17 cellular contexts compared by ENCODE assay signal in the genomic region with DNA sequence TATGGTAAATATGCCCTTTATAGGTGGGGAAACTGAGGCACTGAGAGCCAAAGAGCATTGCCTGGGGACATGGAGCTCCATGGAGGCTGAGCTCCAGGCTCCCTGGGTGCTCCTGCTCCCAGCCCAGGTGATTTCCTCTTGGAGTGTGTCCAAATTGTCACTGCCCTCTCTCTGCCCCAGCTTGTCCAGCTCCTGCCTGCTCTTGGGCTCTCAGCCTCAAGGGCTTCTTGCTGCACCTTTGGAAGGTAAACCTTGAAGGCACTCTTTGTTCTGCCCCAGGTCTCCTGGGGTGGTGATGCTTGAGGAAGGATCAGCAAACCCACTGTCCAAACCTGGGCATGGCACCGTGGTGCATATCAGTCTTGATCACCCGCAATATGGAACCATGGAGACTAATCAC.
A peak's percentile ranks its signal among the peaks of the same experiment; 100 is the strongest.
DNase-seq lines count a peak whose midpoint lies in the region; ATAC-seq and TF ChIP-seq lines count a peak whose summit lies in the region.
"Had no signal": no experiment of that assay in that cellular context is flagged by ENCODE, and none has a peak within 500 bp of the region (broad histone marks: within the 10 kb centered on the region; RNA-seq: fewer than 3 reads in every experiment).

No MANE protein-coding gene starts in this region.

- no peak for ATAC-seq in PC-3
- no peak for ATAC-seq in HG02884 (IDR thresholded peaks at IDR 0.05; ENCODE audit: unreplicated experiment)
- ATAC-seq: HCT116 had no signal

- H3K27me3 ChIP-seq in PC-3 (ENCODE audit: low read length) = peaks cover 57% of the 10 kb centered on the region
- no peaks in the 10 kb centered on the region for H3K27me3 ChIP-seq in endodermal cell (ENCODE audit: control insufficient read depth, insufficient read depth, low read length, poor library complexity, severe bottlenecking)

- H3K36me3 Mint-ChIP-seq in endodermal cell (ENCODE audit: low read depth) = no peaks in the 10 kb centered on the region
- H3K36me3 Mint-ChIP-seq: IgD-negative memory B cell had no signal

- CTCF ChIA-PET in PC-3 (lab: Charles Lee) = no interaction called here

- no peaks in the 10 kb centered on the region for H3K79me2 ChIP-seq in PC-3 (ENCODE audit: low read length)

- H3K4me3 Mint-ChIP-seq in endodermal cell = no peak overlapping the region
- H3K4me3 Mint-ChIP-seq: IgD-negative memory B cell had no signal

- POLR2A ChIA-PET in PC-3 (lab: Charles Lee; ENCODE audit: unreplicated experiment) = interaction anchor here (0.6 kb wide), 1 partner anchor 150 kb away, joined by 4 read pairs; no protein-coding TSS in a partner anchor

- WGBS in endodermal cell (ENCODE audit: insufficient coverage in 1 of 2, insufficient read length in 1 of 2), 2 experiments = 100% methylated on average over 2 of the region's 2 CpGs; no CpG with 5 or more reads in 1 of the 2 experiments

- no peak overlapping the region for H3K4me2 ChIP-seq in PC-3 (ENCODE audit: low read length)
- H3K4me2 ChIP-seq: PC-9 had no signal

- H3K36me3 ChIP-seq in PC-3 (ENCODE audit: low read depth, low read length) = no peaks in the 10 kb centered on the region
- no peaks in the 10 kb centered on the region for H3K36me3 ChIP-seq in endodermal cell (ENCODE audit: control insufficient read depth, insufficient read depth, low read length)

- no peak overlapping the region for H2AFZ ChIP-seq in PC-3 (ENCODE audit: low read length)
- H2AFZ ChIP-seq: PC-9 had no signal

- no TSS peak for BruUV-seq in PC-3 (replicated peaks; lab: Mats Ljungman, UMichigan)

- H3K27ac ChIP-seq in epithelial cell of prostate = no peak overlapping the region
- no peak overlapping the region for H3K27ac ChIP-seq in PC-3 (ENCODE audit: low read length)
- H3K27ac ChIP-seq in endodermal cell (ENCODE audit: low read depth, low read length) = no peak overlapping the region
- H3K27ac ChIP-seq: C4-2B, PC-9 had no signal

- H3K4me3 ChIP-seq in PC-3 (ENCODE audit: low read length) = no peak overlapping the region
- H3K4me3 ChIP-seq in endodermal cell (ENCODE audit: low read length) = no peak overlapping the region
- H3K4me3 ChIP-seq: PC-9 had no signal

- TF ChIP-seq CTCF in PC-3 (conservative IDR thresholded peaks at IDR 0.05; ENCODE audit: low read depth, low read length) = no peak
- no peak for TF ChIP-seq CTCF in endodermal cell (conservative IDR thresholded peaks at IDR 0.05)

- peaks cover 4% of the 10 kb centered on the region for H3K4me1 Mint-ChIP-seq in endodermal cell
- H3K4me1 Mint-ChIP-seq: IgD-negative memory B cell had no signal

- intact Hi-C loops in PC-3 (cut with micrococcal nuclease) = no loop called here

- H3K27ac Mint-ChIP-seq in endodermal cell = no peak overlapping the region
- H3K27ac Mint-ChIP-seq: IgD-negative memory B cell had no signal

- H4K20me1 ChIP-seq in PC-3 (ENCODE audit: low read length) = no peaks in the 10 kb centered on the region

- H3K4me1 ChIP-seq in PC-3 (ENCODE audit: insufficient read depth, low read length) = no peaks in the 10 kb centered on the region
- H3K4me1 ChIP-seq in endodermal cell (ENCODE audit: control insufficient read depth, insufficient read depth, low read length) = peaks cover 4% of the 10 kb centered on the region

- DNase-seq in NCI-H1417 (lab: John Stamatoyannopoulos, UW) (peak; percentile 26 to 56 (median 40)), NCI-H1417 treated with DMSO at 0.1 percent for 48 hours (lab: John Stamatoyannopoulos, UW) (no peak), DMS153 (lab: John Stamatoyannopoulos, UW) (peak; percentile 81), NCI-H2029 treated with DMSO at 0.1 percent for 48 hours (lab: John Stamatoyannopoulos, UW) (peak; percentile 5), epithelial cell of prostate (ENCODE audit: low read depth, low spot score) (peak; percentile 29), PC-3 (no peak), endodermal cell (no peak)
- DNase-seq: 8988T, COR-L47, DND-41, GDM1, MV-4-11, PC-9 had no signal

- no peak overlapping the region for H3K9ac ChIP-seq in PC-3 (ENCODE audit: low read length)
- H3K9ac ChIP-seq in endodermal cell (ENCODE audit: extremely low read depth, low read length, poor library complexity, severe bottlenecking) = no peak overlapping the region

- H3K27me3 Mint-ChIP-seq in endodermal cell (ENCODE audit: insufficient read depth) = peaks cover 2% of the 10 kb centered on the region

- no peaks in the 10 kb centered on the region for H3K9me3 Mint-ChIP-seq in endodermal cell
- H3K9me3 Mint-ChIP-seq: IgD-negative memory B cell had no signal

- H3K9me2 ChIP-seq in PC-3 (replicated peaks; ENCODE audit: low read length) = no peaks in the 10 kb centered on the region

- H3K9me3 ChIP-seq in PC-3 (ENCODE audit: low read length) = no peaks in the 10 kb centered on the region
- H3K9me3 ChIP-seq in endodermal cell (ENCODE audit: control insufficient read depth, low read length) = no peaks in the 10 kb centered on the region

- H3F3A ChIP-seq in PC-3 (ENCODE audit: low read length, unreplicated experiment) = no peaks in the 10 kb centered on the region

Comparison
In these comparisons a context has a peak if more than half of its experiments do, and no peak if none do; other contexts are left out.
1. DNase-seq: peak in NCI-H1417 (3 of 3), DMS153 (single experiment), NCI-H2029 treated with DMSO at 0.1 percent for 48 hours (single experiment) and epithelial cell of prostate (single experiment); none in NCI-H1417 treated with DMSO at 0.1 percent for 48 hours (single experiment), PC-3 (single experiment) and endodermal cell (single experiment).